Comparison of ENCODE assay signal across 8 cellular contexts in genomic region chr9:32968101-32969011, GRCh38. TPM values are rescaled to one million over a fixed set of nuclear protein-coding genes. Genes with fewer than 3 reads are reported as not detected.
DNase-seq lines count a peak whose midpoint lies in the region; ATAC-seq and TF ChIP-seq lines count a peak whose summit lies in the region.

No MANE protein-coding gene starts in this region.

- H3K9me3 ChIP-seq in adipocyte (ENCODE audit: control insufficient read depth, low read length) (no peaks in the 10 kb centered on the region), right atrium auricular region (no peaks in the 10 kb centered on the region), gastrocnemius medialis (no peaks in the 10 kb centered on the region)

- no peaks in the 10 kb centered on the region for H3K4me1 ChIP-seq in adipocyte (ENCODE audit: control insufficient read depth, insufficient read depth, low read length)
- no peaks in the 10 kb centered on the region for H3K4me1 ChIP-seq in right atrium auricular region
- H3K4me1 ChIP-seq in gastrocnemius medialis = peaks cover 0 to 5% of the 10 kb centered on the region in 2 donors

- TF ChIP-seq POLR2A in gastrocnemius medialis (IDR thresholded peaks at IDR 0.05) (no peak), GM18505 (IDR thresholded peaks at IDR 0.05; ENCODE audit: borderline replicate concordance, extremely low read depth, insufficient read depth, insufficient read length) (no peak)

- in situ Hi-C loops in gastrocnemius medialis (cut with MboI; ENCODE audit: low sequenced_read_pairs in 4 of 4) = loop anchor here in 3 of 4 donors (5.0 to 25.0 kb wide), 4 partner anchors 106 to 584 kb away; partner anchors contain the start of gene ACO1 (in 1 of the 3)

- TF ChIP-seq CTCF in right atrium auricular region (IDR thresholded peaks at IDR 0.05) = peak; percentile 65 to 87
- peak; percentile 62 to 85 (median 74) for TF ChIP-seq CTCF in gastrocnemius medialis (IDR thresholded peaks at IDR 0.05 in 4 of 5, conservative IDR thresholded peaks at IDR 0.05 in 1 of 5)

- H3K27me3 ChIP-seq in adipocyte (replicated peaks; ENCODE audit: control insufficient read depth, insufficient read depth, low read length) (no peaks in the 10 kb centered on the region), right atrium auricular region (no peaks in the 10 kb centered on the region), gastrocnemius medialis (no peaks in the 10 kb centered on the region)

- no peak overlapping the region for H3K4me3 ChIP-seq in adipocyte (ENCODE audit: low read length)
- H3K4me3 ChIP-seq in right atrium auricular region = no peak overlapping the region
- no peak overlapping the region for H3K4me3 ChIP-seq in gastrocnemius medialis

- peak; percentile 28 for DNase-seq in COLO668 (lab: John Stamatoyannopoulos, UW; ENCODE audit: unreplicated experiment)
- DNase-seq in HK-2 (ENCODE audit: unreplicated experiment) = peak; percentile 23
- peak; percentile 21 for DNase-seq in SKM-1 treated with dmso at 0.1 percent for 144 hours (lab: John Stamatoyannopoulos, UW; ENCODE audit: unreplicated experiment)
- DNase-seq in adipocyte (ENCODE audit: low read depth) = peak; percentile 86
- peak; percentile 72 for DNase-seq in right atrium auricular region (ENCODE audit: low spot score)
- DNase-seq in gastrocnemius medialis = peak in 1 of 2 donors; percentile 23

- ATAC-seq in gastrocnemius medialis (no peak), GM19397 (IDR thresholded peaks at IDR 0.05; ENCODE audit: unreplicated experiment) (no peak), GM18505 (IDR thresholded peaks at IDR 0.05; ENCODE audit: unreplicated experiment) (no peak)

- H3K36me3 ChIP-seq in adipocyte (ENCODE audit: control insufficient read depth, insufficient read depth, low read length, severe bottlenecking) = peaks cover 18% of the 10 kb centered on the region
- peaks cover 10% of the 10 kb centered on the region for H3K36me3 ChIP-seq in right atrium auricular region
- peaks cover 0 to 18% of the 10 kb centered on the region in 2 donors for H3K36me3 ChIP-seq in gastrocnemius medialis

- H3K9ac ChIP-seq in adipocyte (ENCODE audit: low read length) = no peak overlapping the region

- intact Hi-C loops in gastrocnemius medialis (cut with DNase I; ENCODE audit: low total_unique reads) = loop anchor here (2.0 to 5.0 kb wide), 2 partner anchors 388 to 586 kb away; partner anchors contain the start of gene ACO1

- H3K27ac ChIP-seq in right atrium auricular region (no peak overlapping the region), gastrocnemius medialis (no peak overlapping the region)

RNA-seq across cellular contexts. Expression of gene APTX, which starts 33.1 kb away (rescaled TPM):
- total RNA-seq in right atrium auricular region = 10 to 100 TPM; 12.3 to 14.9 TPM
- total RNA-seq in gastrocnemius medialis = 10 to 100 TPM; 14.7 to 30.3 (median 17.9) TPM

RNA-seq across cellular contexts. Expression of gene DNAJA1, which starts 56.7 kb away (rescaled TPM):
- total RNA-seq in right atrium auricular region (10 to 100 TPM; 64.4 to 74.9 TPM), gastrocnemius medialis (10 to 100 TPM; 40.8 to 48.7 (median 43.3) TPM)
